In genomic region chr11:77908835-77909234, GRCh38 we compare ENCODE assay signal across 24 cellular contexts.
"Had no signal": no experiment of that assay in that cellular context is flagged by ENCODE, and none has a peak within 500 bp of the region (broad histone marks: within the 10 kb centered on the region; RNA-seq: fewer than 3 reads in every experiment).

No MANE protein-coding gene starts in this region.

- DNase-seq: occipital lobe; ovary; posterior cingulate gyrus; psoas muscle; right cardiac atrium; right lobe of liver; sigmoid colon; small intestine; stimulated activated CD4-positive, alpha-beta T cell treated with anti-CD3 and anti-CD28 coated beads, Interleukin-15, amount 100 ng/mL, for 24 hours; stimulated activated CD4-positive, alpha-beta T cell treated with anti-CD3 and anti-CD28 coated beads, Interleukin-2, amount 100 ng/mL, for 24 hours; stimulated activated CD4-positive, alpha-beta T cell treated with anti-CD3 and anti-CD28 coated beads, Interleukin-2, amount 100 ng/mL, for 48 hours; stimulated activated CD4-positive, alpha-beta T cell treated with anti-CD3 and anti-CD28 coated beads, Interleukin-4, amount 100 ng/mL, for 24 hours; stimulated activated naive B cell treated with anti-CD40 and anti-IgM and Interleukin-4, amounts not matched to agents 10 μg/mL and 1 μg/mL and 100 μg/mL, for 72 hours; stimulated activated naive CD4-positive, alpha-beta T cell treated with Interleukin-2 at 50 U/mL for 16 hours; stomach; thyroid gland; trophoblast cell; upper lobe of left lung had no signal

- H3K4me2 ChIP-seq: neural progenitor cell had no signal

- H3K9ac ChIP-seq: neural progenitor cell, parathyroid adenoma had no signal

- H3K4me1 ChIP-seq: neural progenitor cell, parathyroid adenoma, psoas muscle, thyroid gland had no signal

- H3K4me3 ChIP-seq: neural progenitor cell, ovary, psoas muscle, right lobe of liver, sigmoid colon, stomach, thoracic aorta, thyroid gland, tibial nerve, upper lobe of left lung, vagina had no signal

- H3K9me3 ChIP-seq: ovary, psoas muscle, right lobe of liver, sigmoid colon, stomach, thoracic aorta, thyroid gland, tibial nerve, upper lobe of left lung, vagina had no signal

- H3K27me3 ChIP-seq: neural progenitor cell, ovary, right lobe of liver, sigmoid colon, stomach, thyroid gland, tibial nerve, upper lobe of left lung, vagina had no signal

- H3K36me3 ChIP-seq: neural progenitor cell, ovary, vagina had no signal

- ATAC-seq: psoas muscle; right cardiac atrium; right lobe of liver; stimulated activated effector memory CD8-positive, alpha-beta T cell treated with anti-CD3 and anti-CD28 coated beads, Interleukin-12 subunit alpha, Interleukin-12 subunit beta, amount 100 ng/mL, for 72 hours had no signal

- H3K79me2 ChIP-seq: parathyroid adenoma had no signal

- H2AFZ ChIP-seq: neural progenitor cell, parathyroid adenoma had no signal

- H3K27ac ChIP-seq: neural progenitor cell, ovary, parathyroid adenoma, psoas muscle, right lobe of liver, sigmoid colon, stomach, thoracic aorta, thyroid gland, tibial nerve, upper lobe of left lung, vagina had no signal
